Comparison of ENCODE assay signal across 1 cellular context in genomic region chr17:79201119-79201518, GRCh38.
TF ChIP-seq lines count a peak whose summit lies in the region.

No MANE protein-coding gene starts in this region.

TF ChIP-seq in GM23338, 12 proteins besides CTCF, POLR2A, EP300 and RAD21 (continued from another document):
- TF ChIP-seq ETS1 (IDR thresholded peaks at IDR 0.05): no peak
- TF ChIP-seq STAT1 (IDR thresholded peaks at IDR 0.05; ENCODE audit: unreplicated experiment): no peak
- TF ChIP-seq JUNB (IDR thresholded peaks at IDR 0.05; ENCODE audit: unreplicated experiment): no peak
- TF ChIP-seq REST (IDR thresholded peaks at IDR 0.05; ENCODE audit: unreplicated experiment): no peak
- no peak for TF ChIP-seq ZNF331 (CRISPR knock-in tag; IDR thresholded peaks at IDR 0.05; ENCODE audit: low read depth)
- TF ChIP-seq NANOG (IDR thresholded peaks at IDR 0.05; ENCODE audit: borderline replicate concordance): no peak
